ENCODE assay signal across 12 cellular contexts in the genomic region with DNA sequence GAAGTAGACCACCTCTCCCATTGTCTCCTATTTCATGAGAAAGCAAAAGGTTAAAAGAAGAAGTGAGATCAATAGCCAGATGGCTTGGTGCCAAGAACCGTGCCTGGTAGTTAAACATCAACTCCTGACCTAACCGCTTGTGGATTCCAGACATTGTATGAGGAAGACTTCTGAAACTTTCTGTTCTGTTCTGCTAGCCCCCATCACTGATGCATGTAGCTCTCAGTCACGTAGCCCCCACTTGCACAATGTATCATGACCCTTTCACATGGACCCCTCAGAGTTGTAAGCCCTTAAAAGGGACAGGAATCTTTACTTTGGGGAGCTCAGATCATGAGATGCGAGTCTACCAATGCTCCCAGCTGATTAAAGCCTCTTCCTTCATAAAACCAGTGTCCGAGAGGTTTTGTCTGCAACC.
DNase-seq lines count a peak whose midpoint lies in the region; ATAC-seq and TF ChIP-seq lines count a peak whose summit lies in the region.
"Had no signal": no experiment of that assay in that cellular context is flagged by ENCODE, and none has a peak within 500 bp of the region (broad histone marks: within the 10 kb centered on the region; RNA-seq: fewer than 3 reads in every experiment).

No MANE protein-coding gene starts in this region.

- ATAC-seq in GM19372 (IDR thresholded peaks at IDR 0.05; ENCODE audit: low read depth, unreplicated experiment): peak; percentile 71
- peak; percentile 72 for ATAC-seq in HG02678 (IDR thresholded peaks at IDR 0.05; ENCODE audit: unreplicated experiment)
- peak; percentile 76 to 89 (median 82) for ATAC-seq in right lobe of liver

- H3K4me3 ChIP-seq in right lobe of liver: peak overlapping the region; percentile 31 to 49 (median 37)
- H3K4me3 ChIP-seq: skin epidermis had no signal

- TF ChIP-seq CTCF in right lobe of liver (IDR thresholded peaks at IDR 0.05): no peak

- WGBS in right lobe of liver (ENCODE audit: insufficient coverage, low coverage, low lambda C conversion rate, missing lambda C conversion rate): 19% methylated on average over 5 of the region's 5 CpGs

- peaks cover 0 to 19% (median 2%) of the 10 kb centered on the region in 4 donors for H3K4me1 ChIP-seq in right lobe of liver
- H3K4me1 ChIP-seq: Peyer's patch had no signal

- H3K27me3 ChIP-seq in right lobe of liver: no peaks in the 10 kb centered on the region
- H3K27me3 ChIP-seq: Peyer's patch had no signal

- intact Hi-C loops in right lobe of liver (cut with DNase I): no loop called here

- no peak for TF ChIP-seq POLR2A in right lobe of liver (IDR thresholded peaks at IDR 0.05)

- no peaks in the 10 kb centered on the region for H3K9me3 ChIP-seq in right lobe of liver

- DNase-seq in NCI-H2029 (lab: John Stamatoyannopoulos, UW) (peak; percentile 32), right lobe of liver (peak in 2 of 3 donors; percentile 61 to 81), NCI-H82 (lab: John Stamatoyannopoulos, UW) (no peak), COLO829 (ENCODE audit: low spot score) (no peak)
- no peak for DNase-seq in stimulated activated CD4-positive, alpha-beta T cell treated with anti-CD3 and anti-CD28 coated beads, Interleukin-2, amount 100 ng/mL, for 24 hours
- DNase-seq: activated CD4-positive, alpha-beta T cell treated with anti-CD3 and anti-CD28 coated beads for 36 hours; GF-D8; MM.1S had no signal

- H3K36me3 ChIP-seq in right lobe of liver: no peaks in the 10 kb centered on the region
- H3K36me3 ChIP-seq: Peyer's patch had no signal

- H3K27ac ChIP-seq in right lobe of liver: peak overlapping the region; percentile 49 to 84 (median 64)
- H3K27ac ChIP-seq: Peyer's patch, skin epidermis had no signal

Comparison
In these comparisons a context has a peak if more than half of its experiments do, and no peak if none do; other contexts are left out.
1. DNase-seq: peak in NCI-H2029 (single experiment) and right lobe of liver (2 of 3); none in stimulated activated CD4-positive, alpha-beta T cell treated with anti-CD3 and anti-CD28 coated beads, Interleukin-2, amount 100 ng/mL, for 24 hours (0 of 2), NCI-H82 (single experiment) and COLO829 (single experiment).
2. Peak in every context shown above with its lines, with median percentiles within 50 percentile points of each other: ATAC-seq.